ENCODE assay signal across 3 cellular contexts in the genomic region with DNA sequence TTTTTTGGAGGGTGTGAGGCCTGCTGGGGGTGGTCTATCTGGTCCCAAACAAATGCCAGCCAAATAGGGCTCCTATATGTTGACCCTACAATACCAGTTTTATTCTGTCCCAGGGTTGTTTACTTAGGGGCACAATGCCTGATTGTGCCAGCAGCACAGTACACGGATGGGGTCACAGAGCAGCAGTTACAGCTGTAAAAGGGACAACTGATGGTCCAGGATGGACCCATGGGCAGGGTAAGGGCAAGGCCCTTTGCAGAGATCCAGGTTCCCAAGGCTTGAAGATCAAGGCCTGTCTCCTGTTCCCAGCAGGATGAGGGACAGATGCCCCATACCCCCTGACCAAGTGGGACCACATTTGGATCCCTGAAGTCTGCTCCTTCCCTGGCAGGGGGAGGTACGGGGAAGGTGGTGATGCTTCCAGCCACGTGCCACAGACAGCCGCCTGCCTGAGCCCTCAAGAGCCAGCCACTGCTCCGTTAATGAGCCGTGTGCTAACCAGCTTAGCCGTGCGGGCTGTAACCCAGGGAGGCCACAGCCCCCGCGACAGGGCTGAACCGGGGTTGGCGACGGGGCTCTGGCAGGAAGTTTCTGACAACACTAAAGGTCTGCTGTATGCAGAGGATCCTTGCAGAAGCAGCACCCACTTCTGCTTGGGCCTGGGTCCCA.
TF ChIP-seq lines count a peak whose summit lies in the region.

No MANE protein-coding gene starts in this region.

TF ChIP-seq in HepG2, 621 proteins besides CTCF, POLR2A, EP300 and RAD21 (continues in another document):
- TF ChIP-seq CBX5 (CRISPR knock-in tag; IDR thresholded peaks at IDR 0.05; ENCODE audit: borderline replicate concordance) (no peak), HNRNPL (IDR thresholded peaks at IDR 0.05; ENCODE audit: low read depth, low read length) (peak; percentile 79; the same call in 1 of the 2 replicates), ZEB1 (IDR thresholded peaks at IDR 0.05; ENCODE audit: insufficient replicate concordance, low read depth) (no peak), CCAR2 (optimal IDR thresholded peaks at IDR 0.05; ENCODE audit: low read depth, low read length) (no peak), AGO2 (optimal IDR thresholded peaks at IDR 0.05; ENCODE audit: low read depth, low read length) (peak; percentile 30), TOPORS (CRISPR knock-in tag; IDR thresholded peaks at IDR 0.05) (no peak)
- TF ChIP-seq, protein P1, sequence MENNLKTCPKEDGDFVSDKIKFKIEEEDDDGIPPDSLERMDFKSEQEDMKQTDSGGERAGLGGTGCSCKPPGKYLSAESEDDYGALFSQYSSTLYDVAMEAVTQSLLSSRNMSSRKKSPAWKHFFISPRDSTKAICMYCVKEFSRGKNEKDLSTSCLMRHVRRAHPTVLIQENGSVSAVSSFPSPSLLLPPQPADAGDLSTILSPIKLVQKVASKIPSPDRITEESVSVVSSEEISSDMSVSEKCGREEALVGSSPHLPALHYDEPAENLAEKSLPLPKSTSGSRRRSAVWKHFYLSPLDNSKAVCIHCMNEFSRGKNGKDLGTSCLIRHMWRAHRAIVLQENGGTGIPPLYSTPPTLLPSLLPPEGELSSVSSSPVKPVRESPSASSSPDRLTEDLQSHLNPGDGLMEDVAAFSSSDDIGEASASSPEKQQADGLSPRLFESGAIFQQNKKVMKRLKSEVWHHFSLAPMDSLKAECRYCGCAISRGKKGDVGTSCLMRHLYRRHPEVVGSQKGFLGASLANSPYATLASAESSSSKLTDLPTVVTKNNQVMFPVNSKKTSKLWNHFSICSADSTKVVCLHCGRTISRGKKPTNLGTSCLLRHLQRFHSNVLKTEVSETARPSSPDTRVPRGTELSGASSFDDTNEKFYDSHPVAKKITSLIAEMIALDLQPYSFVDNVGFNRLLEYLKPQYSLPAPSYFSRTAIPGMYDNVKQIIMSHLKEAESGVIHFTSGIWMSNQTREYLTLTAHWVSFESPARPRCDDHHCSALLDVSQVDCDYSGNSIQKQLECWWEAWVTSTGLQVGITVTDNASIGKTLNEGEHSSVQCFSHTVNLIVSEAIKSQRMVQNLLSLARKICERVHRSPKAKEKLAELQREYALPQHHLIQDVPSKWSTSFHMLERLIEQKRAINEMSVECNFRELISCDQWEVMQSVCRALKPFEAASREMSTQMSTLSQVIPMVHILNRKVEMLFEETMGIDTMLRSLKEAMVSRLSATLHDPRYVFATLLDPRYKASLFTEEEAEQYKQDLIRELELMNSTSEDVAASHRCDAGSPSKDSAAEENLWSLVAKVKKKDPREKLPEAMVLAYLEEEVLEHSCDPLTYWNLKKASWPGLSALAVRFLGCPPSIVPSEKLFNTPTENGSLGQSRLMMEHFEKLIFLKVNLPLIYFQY (CRISPR knock-in tag; IDR thresholded peaks at IDR 0.05; ENCODE audit: borderline replicate concordance) = no peak
- TF ChIP-seq, protein P2, sequence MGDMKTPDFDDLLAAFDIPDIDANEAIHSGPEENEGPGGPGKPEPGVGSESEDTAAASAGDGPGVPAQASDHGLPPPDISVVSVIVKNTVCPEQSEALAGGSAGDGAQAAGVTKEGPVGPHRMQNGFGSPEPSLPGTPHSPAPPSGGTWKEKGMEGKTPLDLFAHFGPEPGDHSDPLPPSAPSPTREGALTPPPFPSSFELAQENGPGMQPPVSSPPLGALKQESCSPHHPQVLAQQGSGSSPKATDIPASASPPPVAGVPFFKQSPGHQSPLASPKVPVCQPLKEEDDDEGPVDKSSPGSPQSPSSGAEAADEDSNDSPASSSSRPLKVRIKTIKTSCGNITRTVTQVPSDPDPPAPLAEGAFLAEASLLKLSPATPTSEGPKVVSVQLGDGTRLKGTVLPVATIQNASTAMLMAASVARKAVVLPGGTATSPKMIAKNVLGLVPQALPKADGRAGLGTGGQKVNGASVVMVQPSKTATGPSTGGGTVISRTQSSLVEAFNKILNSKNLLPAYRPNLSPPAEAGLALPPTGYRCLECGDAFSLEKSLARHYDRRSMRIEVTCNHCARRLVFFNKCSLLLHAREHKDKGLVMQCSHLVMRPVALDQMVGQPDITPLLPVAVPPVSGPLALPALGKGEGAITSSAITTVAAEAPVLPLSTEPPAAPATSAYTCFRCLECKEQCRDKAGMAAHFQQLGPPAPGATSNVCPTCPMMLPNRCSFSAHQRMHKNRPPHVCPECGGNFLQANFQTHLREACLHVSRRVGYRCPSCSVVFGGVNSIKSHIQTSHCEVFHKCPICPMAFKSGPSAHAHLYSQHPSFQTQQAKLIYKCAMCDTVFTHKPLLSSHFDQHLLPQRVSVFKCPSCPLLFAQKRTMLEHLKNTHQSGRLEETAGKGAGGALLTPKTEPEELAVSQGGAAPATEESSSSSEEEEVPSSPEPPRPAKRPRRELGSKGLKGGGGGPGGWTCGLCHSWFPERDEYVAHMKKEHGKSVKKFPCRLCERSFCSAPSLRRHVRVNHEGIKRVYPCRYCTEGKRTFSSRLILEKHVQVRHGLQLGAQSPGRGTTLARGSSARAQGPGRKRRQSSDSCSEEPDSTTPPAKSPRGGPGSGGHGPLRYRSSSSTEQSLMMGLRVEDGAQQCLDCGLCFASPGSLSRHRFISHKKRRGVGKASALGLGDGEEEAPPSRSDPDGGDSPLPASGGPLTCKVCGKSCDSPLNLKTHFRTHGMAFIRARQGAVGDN (CRISPR knock-in tag; IDR thresholded peaks at IDR 0.05) = peak; percentile 25; the same call in 1 of the 2 replicates

TF ChIP-seq in HEK293T, 16 proteins besides CTCF, POLR2A, EP300 and RAD21:
- TF ChIP-seq FOXK2 (IDR thresholded peaks at IDR 0.05) (no peak), CTBP1 (IDR thresholded peaks at IDR 0.05; ENCODE audit: borderline replicate concordance) (no peak), NFRKB (IDR thresholded peaks at IDR 0.05) (no peak), ELF4 (IDR thresholded peaks at IDR 0.05) (no peak), L3MBTL2 (conservative IDR thresholded peaks at IDR 0.05) (no peak), FOXA1 (IDR thresholded peaks at IDR 0.05) (no peak), HDGF (IDR thresholded peaks at IDR 0.05; ENCODE audit: borderline replicate concordance) (no peak), LEF1 (IDR thresholded peaks at IDR 0.05; ENCODE audit: borderline replicate concordance) (no peak), SUZ12 (IDR thresholded peaks at IDR 0.05) (no peak), FOXM1 (IDR thresholded peaks at IDR 0.05; ENCODE audit: borderline replicate concordance) (no peak), TARDBP (IDR thresholded peaks at IDR 0.05) (no peak), BHLHE40 (IDR thresholded peaks at IDR 0.05; ENCODE audit: borderline replicate concordance) (no peak)
- TF ChIP-seq, protein P3, sequence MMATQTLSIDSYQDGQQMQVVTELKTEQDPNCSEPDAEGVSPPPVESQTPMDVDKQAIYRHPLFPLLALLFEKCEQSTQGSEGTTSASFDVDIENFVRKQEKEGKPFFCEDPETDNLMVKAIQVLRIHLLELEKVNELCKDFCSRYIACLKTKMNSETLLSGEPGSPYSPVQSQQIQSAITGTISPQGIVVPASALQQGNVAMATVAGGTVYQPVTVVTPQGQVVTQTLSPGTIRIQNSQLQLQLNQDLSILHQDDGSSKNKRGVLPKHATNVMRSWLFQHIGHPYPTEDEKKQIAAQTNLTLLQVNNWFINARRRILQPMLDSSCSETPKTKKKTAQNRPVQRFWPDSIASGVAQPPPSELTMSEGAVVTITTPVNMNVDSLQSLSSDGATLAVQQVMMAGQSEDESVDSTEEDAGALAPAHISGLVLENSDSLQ (IDR thresholded peaks at IDR 0.05) = no peak
TF ChIP-seq in HEK293T: peak in this region for 0.

TF ChIP-seq in SK-N-SH treated with all-trans-retinoic acid at 6 μM for 48 hours, 23 proteins besides CTCF, POLR2A, EP300 and RAD21:
- no peak for TF ChIP-seq TCF4 (CRISPR knock-in tag; IDR thresholded peaks at IDR 0.05; ENCODE audit: borderline replicate concordance)
- TF ChIP-seq ESRRG (CRISPR knock-in tag; IDR thresholded peaks at IDR 0.05) = no peak
- TF ChIP-seq, protein P4, sequence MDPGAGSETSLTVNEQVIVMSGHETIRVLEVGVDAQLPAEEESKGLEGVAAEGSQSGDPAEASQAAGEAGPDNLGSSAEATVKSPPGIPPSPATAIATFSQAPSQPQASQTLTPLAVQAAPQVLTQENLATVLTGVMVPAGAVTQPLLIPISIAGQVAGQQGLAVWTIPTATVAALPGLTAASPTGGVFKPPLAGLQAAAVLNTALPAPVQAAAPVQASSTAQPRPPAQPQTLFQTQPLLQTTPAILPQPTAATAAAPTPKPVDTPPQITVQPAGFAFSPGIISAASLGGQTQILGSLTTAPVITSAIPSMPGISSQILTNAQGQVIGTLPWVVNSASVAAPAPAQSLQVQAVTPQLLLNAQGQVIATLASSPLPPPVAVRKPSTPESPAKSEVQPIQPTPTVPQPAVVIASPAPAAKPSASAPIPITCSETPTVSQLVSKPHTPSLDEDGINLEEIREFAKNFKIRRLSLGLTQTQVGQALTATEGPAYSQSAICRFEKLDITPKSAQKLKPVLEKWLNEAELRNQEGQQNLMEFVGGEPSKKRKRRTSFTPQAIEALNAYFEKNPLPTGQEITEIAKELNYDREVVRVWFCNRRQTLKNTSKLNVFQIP (CRISPR knock-in tag; IDR thresholded peaks at IDR 0.05; ENCODE audit: borderline replicate concordance, low read depth) = no peak
- TF ChIP-seq, protein P5, sequence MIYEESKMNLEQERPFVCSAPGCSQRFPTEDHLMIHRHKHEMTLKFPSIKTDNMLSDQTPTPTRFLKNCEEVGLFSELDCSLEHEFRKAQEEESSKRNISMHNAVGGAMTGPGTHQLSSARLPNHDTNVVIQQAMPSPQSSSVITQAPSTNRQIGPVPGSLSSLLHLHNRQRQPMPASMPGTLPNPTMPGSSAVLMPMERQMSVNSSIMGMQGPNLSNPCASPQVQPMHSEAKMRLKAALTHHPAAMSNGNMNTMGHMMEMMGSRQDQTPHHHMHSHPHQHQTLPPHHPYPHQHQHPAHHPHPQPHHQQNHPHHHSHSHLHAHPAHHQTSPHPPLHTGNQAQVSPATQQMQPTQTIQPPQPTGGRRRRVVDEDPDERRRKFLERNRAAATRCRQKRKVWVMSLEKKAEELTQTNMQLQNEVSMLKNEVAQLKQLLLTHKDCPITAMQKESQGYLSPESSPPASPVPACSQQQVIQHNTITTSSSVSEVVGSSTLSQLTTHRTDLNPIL (CRISPR knock-in tag; IDR thresholded peaks at IDR 0.05; ENCODE audit: low read depth) = no peak
- TF ChIP-seq, protein P6, sequence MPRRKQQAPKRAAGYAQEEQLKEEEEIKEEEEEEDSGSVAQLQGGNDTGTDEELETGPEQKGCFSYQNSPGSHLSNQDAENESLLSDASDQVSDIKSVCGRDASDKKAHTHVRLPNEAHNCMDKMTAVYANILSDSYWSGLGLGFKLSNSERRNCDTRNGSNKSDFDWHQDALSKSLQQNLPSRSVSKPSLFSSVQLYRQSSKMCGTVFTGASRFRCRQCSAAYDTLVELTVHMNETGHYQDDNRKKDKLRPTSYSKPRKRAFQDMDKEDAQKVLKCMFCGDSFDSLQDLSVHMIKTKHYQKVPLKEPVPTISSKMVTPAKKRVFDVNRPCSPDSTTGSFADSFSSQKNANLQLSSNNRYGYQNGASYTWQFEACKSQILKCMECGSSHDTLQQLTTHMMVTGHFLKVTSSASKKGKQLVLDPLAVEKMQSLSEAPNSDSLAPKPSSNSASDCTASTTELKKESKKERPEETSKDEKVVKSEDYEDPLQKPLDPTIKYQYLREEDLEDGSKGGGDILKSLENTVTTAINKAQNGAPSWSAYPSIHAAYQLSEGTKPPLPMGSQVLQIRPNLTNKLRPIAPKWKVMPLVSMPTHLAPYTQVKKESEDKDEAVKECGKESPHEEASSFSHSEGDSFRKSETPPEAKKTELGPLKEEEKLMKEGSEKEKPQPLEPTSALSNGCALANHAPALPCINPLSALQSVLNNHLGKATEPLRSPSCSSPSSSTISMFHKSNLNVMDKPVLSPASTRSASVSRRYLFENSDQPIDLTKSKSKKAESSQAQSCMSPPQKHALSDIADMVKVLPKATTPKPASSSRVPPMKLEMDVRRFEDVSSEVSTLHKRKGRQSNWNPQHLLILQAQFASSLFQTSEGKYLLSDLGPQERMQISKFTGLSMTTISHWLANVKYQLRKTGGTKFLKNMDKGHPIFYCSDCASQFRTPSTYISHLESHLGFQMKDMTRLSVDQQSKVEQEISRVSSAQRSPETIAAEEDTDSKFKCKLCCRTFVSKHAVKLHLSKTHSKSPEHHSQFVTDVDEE (CRISPR knock-in tag; IDR thresholded peaks at IDR 0.05) = no peak
- TF ChIP-seq OSR1 (CRISPR knock-in tag; IDR thresholded peaks at IDR 0.05) = no peak
- no peak for TF ChIP-seq ZNF70 (CRISPR knock-in tag; IDR thresholded peaks at IDR 0.05)
- TF ChIP-seq ZFP3 (CRISPR knock-in tag; IDR thresholded peaks at IDR 0.05) = no peak
- no peak for TF ChIP-seq BACH2 (CRISPR knock-in tag; IDR thresholded peaks at IDR 0.05; ENCODE audit: borderline replicate concordance)
- TF ChIP-seq TOX (CRISPR knock-in tag; IDR thresholded peaks at IDR 0.05; ENCODE audit: borderline replicate concordance) = no peak
- TF ChIP-seq ZNF8 (CRISPR knock-in tag; IDR thresholded peaks at IDR 0.05) = no peak
- no peak for TF ChIP-seq CSDC2 (CRISPR knock-in tag; IDR thresholded peaks at IDR 0.05)
- TF ChIP-seq, protein P7, sequence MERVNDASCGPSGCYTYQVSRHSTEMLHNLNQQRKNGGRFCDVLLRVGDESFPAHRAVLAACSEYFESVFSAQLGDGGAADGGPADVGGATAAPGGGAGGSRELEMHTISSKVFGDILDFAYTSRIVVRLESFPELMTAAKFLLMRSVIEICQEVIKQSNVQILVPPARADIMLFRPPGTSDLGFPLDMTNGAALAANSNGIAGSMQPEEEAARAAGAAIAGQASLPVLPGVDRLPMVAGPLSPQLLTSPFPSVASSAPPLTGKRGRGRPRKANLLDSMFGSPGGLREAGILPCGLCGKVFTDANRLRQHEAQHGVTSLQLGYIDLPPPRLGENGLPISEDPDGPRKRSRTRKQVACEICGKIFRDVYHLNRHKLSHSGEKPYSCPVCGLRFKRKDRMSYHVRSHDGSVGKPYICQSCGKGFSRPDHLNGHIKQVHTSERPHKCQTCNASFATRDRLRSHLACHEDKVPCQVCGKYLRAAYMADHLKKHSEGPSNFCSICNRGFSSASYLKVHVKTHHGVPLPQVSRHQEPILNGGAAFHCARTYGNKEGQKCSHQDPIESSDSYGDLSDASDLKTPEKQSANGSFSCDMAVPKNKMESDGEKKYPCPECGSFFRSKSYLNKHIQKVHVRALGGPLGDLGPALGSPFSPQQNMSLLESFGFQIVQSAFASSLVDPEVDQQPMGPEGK (CRISPR knock-in tag; IDR thresholded peaks at IDR 0.05; ENCODE audit: borderline replicate concordance) = no peak
